In genomic region chr20:2822073-2822472, GRCh38 we compare ENCODE assay signal across 9 cellular contexts. TPM values are rescaled to one million over a fixed set of nuclear protein-coding genes. Genes with fewer than 3 reads are reported as not detected.
DNase-seq lines count a peak whose midpoint lies in the region; TF ChIP-seq lines count a peak whose summit lies in the region.
"Had no signal": no experiment of that assay in that cellular context is flagged by ENCODE, and none has a peak within 500 bp of the region (broad histone marks: within the 10 kb centered on the region; RNA-seq: fewer than 3 reads in every experiment).

No MANE protein-coding gene starts in this region.

- H2BK120ac ChIP-seq in trophoblast cell (ENCODE audit: insufficient read depth, low read length, poor library complexity): no peak overlapping the region

- peaks cover 3% of the 10 kb centered on the region for H3K79me2 ChIP-seq in trophoblast cell (ENCODE audit: control insufficient read depth, insufficient read depth, low read length, poor library complexity)

- H3K14ac ChIP-seq in trophoblast cell (ENCODE audit: low read length): no peak overlapping the region

- H3K9me3 Mint-ChIP-seq in activated naive CD8-positive, alpha-beta T cell treated with anti-CD3 and anti-CD28 coated beads for 36 hours: no peaks in the 10 kb centered on the region

- no peaks in the 10 kb centered on the region for H3K27me3 ChIP-seq in trophoblast cell (ENCODE audit: insufficient read depth, low read length)

- in situ Hi-C loops in GM13976 (cut with MboI; ENCODE audit: low sequenced_read_pairs, unreplicated experiment): no loop called here

- H3K18ac ChIP-seq in trophoblast cell (ENCODE audit: low read length): no peak overlapping the region

- H2AFZ ChIP-seq in trophoblast cell (ENCODE audit: insufficient read depth, low read length, poor library complexity): no peak overlapping the region

- no CpG with 5 or more reads among the region's 5 CpGs for WGBS in trophoblast cell (ENCODE audit: extremely low coverage, insufficient coverage, insufficient read length)

- no peak overlapping the region for H3K9ac ChIP-seq in trophoblast cell (ENCODE audit: low read length)

- H3K4me2 ChIP-seq in trophoblast cell (ENCODE audit: low read length): no peak overlapping the region

- H3K79me1 ChIP-seq in trophoblast cell (ENCODE audit: low read length): peaks cover 10% of the 10 kb centered on the region

- H3K4me3 Mint-ChIP-seq in activated naive CD8-positive, alpha-beta T cell treated with anti-CD3 and anti-CD28 coated beads for 36 hours: no peak overlapping the region

- H3K4me1 ChIP-seq in trophoblast cell (ENCODE audit: control insufficient read depth in 1 of 2, insufficient read depth in 2 of 2, low read length in 2 of 2): peaks cover 10 to 17% of the 10 kb centered on the region in 2 experiments

- H2BK5ac ChIP-seq in trophoblast cell (ENCODE audit: low read depth, low read length, poor library complexity): no peak overlapping the region

- peak; percentile 45 for DNase-seq in GM13976 (ENCODE audit: low spot score)
- peak; percentile 40 for DNase-seq in NCI-H226
- peak; percentile 54 for DNase-seq in activated naive CD8-positive, alpha-beta T cell treated with anti-CD3 and anti-CD28 coated beads for 36 hours
- DNase-seq in renal cortical epithelial cell (ENCODE audit: low read depth): peak; percentile 38
- no peak for DNase-seq in trophoblast cell
- no peak for DNase-seq in RWPE1 (ENCODE audit: low spot score)
- no peak for DNase-seq in HT-29 (ENCODE audit: low spot score)
- DNase-seq: NCI-H1092 treated with DMSO at 0.1 percent for 48 hours had no signal

- H3K27ac ChIP-seq in trophoblast cell (ENCODE audit: low read depth, low read length): no peak overlapping the region
- H3K27ac ChIP-seq in RWPE1: no peak overlapping the region

- H4K8ac ChIP-seq in trophoblast cell (ENCODE audit: low read depth, low read length): no peak overlapping the region

- no peak overlapping the region for H2AK5ac ChIP-seq in trophoblast cell (ENCODE audit: low read length)

- no peak overlapping the region for H2BK12ac ChIP-seq in trophoblast cell (ENCODE audit: low read length)

- H3K27me3 Mint-ChIP-seq in activated naive CD8-positive, alpha-beta T cell treated with anti-CD3 and anti-CD28 coated beads for 36 hours: peaks cover 44% of the 10 kb centered on the region

- CTCF ChIA-PET in RWPE1 (lab: Yijun Ruan, JAX): no interaction called here

- H4K12ac ChIP-seq in trophoblast cell (ENCODE audit: low read depth, low read length): no peak overlapping the region

- POLR2A ChIA-PET in RWPE1 (lab: Yijun Ruan, JAX; ENCODE audit: low non-redundant PET): no interaction called here

- no peak overlapping the region for H3K4me3 ChIP-seq in trophoblast cell (ENCODE audit: low read depth, low read length)

- TF ChIP-seq CTCF in GM13976 (IDR thresholded peaks at IDR 0.05; ENCODE audit: borderline replicate concordance, control extremely low read depth, extremely low read depth, insufficient read depth, missing control alignments) (no peak), RWPE1 (conservative IDR thresholded peaks at IDR 0.05; ENCODE audit: low read depth) (no peak)

- no peaks in the 10 kb centered on the region for H3K36me3 ChIP-seq in trophoblast cell (ENCODE audit: control insufficient read depth in 1 of 2, insufficient read depth in 2 of 2, low read length in 2 of 2)

- no peaks in the 10 kb centered on the region for H3K36me3 Mint-ChIP-seq in activated naive CD8-positive, alpha-beta T cell treated with anti-CD3 and anti-CD28 coated beads for 36 hours

- H3K23ac ChIP-seq in trophoblast cell (ENCODE audit: low read length): no peak overlapping the region

- no peak overlapping the region for H3K27ac Mint-ChIP-seq in activated naive CD8-positive, alpha-beta T cell treated with anti-CD3 and anti-CD28 coated beads for 36 hours

- no peak overlapping the region for H3K4ac ChIP-seq in trophoblast cell (ENCODE audit: low read depth, low read length)

- H3K4me1 Mint-ChIP-seq in activated naive CD8-positive, alpha-beta T cell treated with anti-CD3 and anti-CD28 coated beads for 36 hours: peaks cover 22% of the 10 kb centered on the region

- H4K91ac ChIP-seq in trophoblast cell (ENCODE audit: low read depth, low read length): no peak overlapping the region

- H3K9me3 ChIP-seq in trophoblast cell (ENCODE audit: insufficient read depth, low read depth, low read length): no peaks in the 10 kb centered on the region

RNA-seq across cellular contexts. Expression of gene TMEM239, which starts 5.9 kb away (rescaled TPM):
- total RNA-seq in activated naive CD8-positive, alpha-beta T cell treated with anti-CD3 and anti-CD28 coated beads for 36 hours: not detected
- not detected in 2 replicates for total RNA-seq in renal cortical epithelial cell
- polyA plus RNA-seq in trophoblast cell (2013): 0.01 TPM in 1 of 2 replicates, not detected in the other
- not detected in 2 replicates for total RNA-seq in HT-29 (2014; rRNA removed; shearing (Covaris generic))
- total RNA-seq: frontal cortex had no signal

RNA-seq across cellular contexts. Expression of gene C20orf141, which starts 7.3 kb away (rescaled TPM):
- total RNA-seq in activated naive CD8-positive, alpha-beta T cell treated with anti-CD3 and anti-CD28 coated beads for 36 hours: not detected
- not detected in 2 replicates for total RNA-seq in renal cortical epithelial cell
- 0.19 and 0.31 TPM in 2 replicates for polyA plus RNA-seq in trophoblast cell (2013)
- not detected in 2 replicates for total RNA-seq in HT-29 (2014; rRNA removed; shearing (Covaris generic))
- total RNA-seq: frontal cortex had no signal

RNA-seq across cellular contexts. Expression of gene PCED1A, which starts 18.4 kb away (rescaled TPM):
- total RNA-seq in activated naive CD8-positive, alpha-beta T cell treated with anti-CD3 and anti-CD28 coated beads for 36 hours: 10 to 100 TPM; 24.2 to 26.3 TPM
- 19.4 and 33.5 TPM in 2 replicates for total RNA-seq in renal cortical epithelial cell
- polyA plus RNA-seq in trophoblast cell (2013): 31.4 and 32.3 TPM in 2 replicates
- total RNA-seq in HT-29 (2014; rRNA removed; shearing (Covaris generic)): 34.4 and 37.6 TPM in 2 replicates

RNA-seq across cellular contexts. Expression of gene VPS16, which starts 18.5 kb away (rescaled TPM):
- 10 to 100 TPM; 33.5 to 34.1 TPM for total RNA-seq in activated naive CD8-positive, alpha-beta T cell treated with anti-CD3 and anti-CD28 coated beads for 36 hours
- 43.8 and 46.0 TPM in 2 replicates for total RNA-seq in renal cortical epithelial cell
- polyA plus RNA-seq in trophoblast cell (2013): 18.4 and 19.2 TPM in 2 replicates
- total RNA-seq in HT-29 (2014; rRNA removed; shearing (Covaris generic)): 25.2 and 36.0 TPM in 2 replicates

RNA-seq across cellular contexts. Expression of gene CPXM1, which starts 21.6 kb away (rescaled TPM):
- 1 to 10 TPM; 4.2 to 4.3 TPM for total RNA-seq in activated naive CD8-positive, alpha-beta T cell treated with anti-CD3 and anti-CD28 coated beads for 36 hours
- total RNA-seq in renal cortical epithelial cell: 0.17 and 0.20 TPM in 2 replicates
- polyA plus RNA-seq in trophoblast cell (2013): 21.0 and 21.4 TPM in 2 replicates
- total RNA-seq in HT-29 (2014; rRNA removed; shearing (Covaris generic)): not detected in 2 replicates

Comparison
In these comparisons a context has a peak if more than half of its experiments do, and no peak if none do; other contexts are left out.
1. DNase-seq: peak in GM13976 (single experiment), NCI-H226 (single experiment), activated naive CD8-positive, alpha-beta T cell treated with anti-CD3 and anti-CD28 coated beads for 36 hours (single experiment) and renal cortical epithelial cell (single experiment); none in trophoblast cell (0 of 2), RWPE1 (single experiment) and HT-29 (single experiment).